ENCODE assay signal across 39 cellular contexts in the genomic region with DNA sequence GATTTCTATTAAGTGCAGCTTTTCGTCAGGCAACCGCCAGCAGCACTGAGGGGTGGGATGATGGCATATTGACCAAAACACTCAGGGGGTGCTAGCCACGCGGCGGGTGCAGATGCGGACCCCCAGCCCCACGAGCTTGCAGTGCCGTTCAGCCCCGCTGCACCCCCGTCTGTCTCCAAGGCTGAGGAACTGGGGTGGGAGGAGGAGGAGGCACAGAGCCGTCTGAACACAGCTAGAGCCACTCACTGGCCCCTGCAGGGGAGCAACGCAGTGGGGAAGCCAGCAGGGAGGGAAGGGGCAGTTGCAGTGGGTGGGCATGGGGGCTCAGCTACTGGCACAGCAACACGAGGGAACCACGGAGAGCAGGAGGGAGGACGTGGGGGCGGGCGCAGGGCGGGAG. TPM values are rescaled to one million over a fixed set of nuclear protein-coding genes. Genes with fewer than 3 reads are reported as not detected.
"Had no signal": no experiment of that assay in that cellular context is flagged by ENCODE, and none has a peak within 500 bp of the region (broad histone marks: within the 10 kb centered on the region; RNA-seq: fewer than 3 reads in every experiment).

No MANE protein-coding gene starts in this region.

- H3K27ac ChIP-seq: ascending aorta, cardiac muscle cell, WERI-Rb-1 had no signal

- H3K36me3 ChIP-seq: ascending aorta, cardiac muscle cell, WERI-Rb-1 had no signal

- DNase-seq: activated CD4-positive, alpha-beta memory T cell treated with anti-CD3 and anti-CD28 coated beads, Interleukin-2, amount 10 ng/mL, durations not matched to agents 7 days and 5 days; activated CD4-positive, alpha-beta T cell treated with anti-CD3 and anti-CD28 coated beads for 1 hour; activated CD4-positive, alpha-beta T cell treated with anti-CD3 and anti-CD28 coated beads for 36 hours; activated CD4-positive, alpha-beta T cell treated with anti-CD3 and anti-CD28 coated beads for 48 hours; activated CD4-positive, alpha-beta T cell treated with anti-CD3 and anti-CD28 coated beads, Interleukin-2, amount 10 ng/mL, durations not matched to agents 7 days and 5 days; activated CD4-positive, alpha-beta T cell treated with anti-CD3 and anti-CD28 coated beads, Interleukin-2, amount 50 U/mL, for 48 hours; activated CD4-positive, CD25-positive, alpha-beta regulatory T cell; activated CD8-positive, alpha-beta memory T cell treated with anti-CD3 and anti-CD28 coated beads for 24 hours; activated CD8-positive, alpha-beta memory T cell treated with anti-CD3 and anti-CD28 coated beads, Interleukin-2, amount 10 ng/mL, durations not matched to agents 7 days and 5 days; activated CD8-positive, alpha-beta memory T cell treated with anti-CD3 and anti-CD28 coated beads, Interleukin-2, amount 50 U/mL, for 48 hours; activated CD8-positive, alpha-beta T cell treated with anti-CD3 and anti-CD28 coated beads, Interleukin-2, amount 10 ng/mL, durations not matched to agents 7 days and 5 days; activated effector memory CD4-positive, alpha-beta T cell treated with Interleukin-2 at 50 U/mL for 16 hours; activated gamma-delta T cell; activated naive CD4-positive, alpha-beta T cell treated with anti-CD3 and anti-CD28 coated beads, Interleukin-2, amount 10 ng/mL, durations not matched to agents 7 days and 5 days; activated naive CD4-positive, alpha-beta T cell treated with Interleukin-2 at 50 U/mL for 16 hours; activated naive CD8-positive, alpha-beta T cell treated with anti-CD3 and anti-CD28 coated beads, Interleukin-2, amount 10 ng/mL, durations not matched to agents 7 days and 5 days; activated naive CD8-positive, alpha-beta T cell treated with anti-CD3 and anti-CD28 coated beads, Interleukin-2, amount 50 U/mL, for 24 hours; activated T-cell treated with anti-CD3 and anti-CD28 coated beads, Interleukin-2, amount 50 U/mL, for 24 hours; activated T-cell treated with anti-CD3 and anti-CD28 coated beads, Interleukin-2, amount 50 U/mL, for 48 hours; anterior cingulate cortex; caudate nucleus; cerebellar nuclear complex; T-helper 1 cell; T-helper 2 cell; T-helper 9 cell; WERI-Rb-1 had no signal

- H3K27me3 ChIP-seq: ascending aorta, cardiac muscle cell had no signal

- H3K9me3 ChIP-seq: ascending aorta had no signal

- ATAC-seq: activated CD4-positive, alpha-beta T cell treated with anti-CD3 and anti-CD28 coated beads for 36 hours; activated CD4-positive, CD25-positive, alpha-beta regulatory T cell treated with anti-CD3 and anti-CD28 coated beads, Interleukin-2, amount 50 U/mL, for 24 hours; activated CD8-positive, alpha-beta memory T cell treated with anti-CD3 and anti-CD28 coated beads, Interleukin-2, amount 10 ng/mL, durations not matched to agents 7 days and 5 days; activated CD8-positive, alpha-beta T cell treated with anti-CD3 and anti-CD28 coated beads, Interleukin-2, amount 10 ng/mL, durations not matched to agents 7 days and 5 days; activated naive CD8-positive, alpha-beta T cell treated with anti-CD3 and anti-CD28 coated beads, Interleukin-2, amount 50 U/mL, for 24 hours; WTC11 had no signal

- H3K4me3 ChIP-seq: ascending aorta, cardiac muscle cell had no signal

- H3K9me3 Mint-ChIP-seq: activated CD4-positive, alpha-beta memory T cell treated with anti-CD3 and anti-CD28 coated beads, Interleukin-2, amount 10 ng/mL, durations not matched to agents 7 days and 5 days; activated CD4-positive, alpha-beta T cell treated with anti-CD3 and anti-CD28 coated beads, Interleukin-2, amount 10 ng/mL, durations not matched to agents 7 days and 5 days; activated naive CD4-positive, alpha-beta T cell treated with anti-CD3 and anti-CD28 coated beads, Interleukin-2, amount 10 ng/mL, durations not matched to agents 7 days and 5 days; activated naive CD4-positive, alpha-beta T cell treated with anti-CD3 and anti-CD28 coated beads, Interleukin-2, amount 50 U/mL, for 24 hours; activated naive CD8-positive, alpha-beta T cell treated with anti-CD3 and anti-CD28 coated beads, Interleukin-2, amount 10 ng/mL, durations not matched to agents 7 days and 5 days; activated naive CD8-positive, alpha-beta T cell treated with anti-CD3 and anti-CD28 coated beads, Interleukin-2, amount 50 U/mL, for 24 hours; activated T-cell treated with anti-CD3 and anti-CD28 coated beads, Interleukin-2, amount 50 U/mL, for 24 hours; activated T-helper 2 cell treated with anti-CD3 and anti-CD28 coated beads, Interferon-gamma antibody, Interleukin-2, Interleukin-4, amounts not matched to agents 10 μg/mL and 5 μg/mL and 100 μg/mL, durations not matched to agents 14 hours and 24 hours and 36 hours; central memory CD8-positive, alpha-beta T cell; T-helper 1 cell treated with Interleukin-12 subunit alpha and Interleukin-12 subunit beta and Interleukin-4 antibody, amounts not matched to agents 30 μg/mL and 1 μg/mL, for 36 hours; T-helper 2 cell treated with Interferon-gamma antibody and Interleukin-4, amounts not matched to agents 5 μg/mL and 100 μg/mL, for 36 hours; WTC11 had no signal

- H3K36me3 Mint-ChIP-seq: activated CD8-positive, alpha-beta memory T cell treated with anti-CD3 and anti-CD28 coated beads, Interleukin-2, amount 10 ng/mL, durations not matched to agents 7 days and 5 days; activated naive CD4-positive, alpha-beta T cell treated with anti-CD3 and anti-CD28 coated beads, Interleukin-2, amount 10 ng/mL, durations not matched to agents 7 days and 5 days; activated naive CD4-positive, alpha-beta T cell treated with anti-CD3 and anti-CD28 coated beads, Interleukin-2, amount 50 U/mL, for 24 hours; activated naive CD8-positive, alpha-beta T cell; activated naive CD8-positive, alpha-beta T cell treated with anti-CD3 and anti-CD28 coated beads, Interleukin-2, amount 10 ng/mL, durations not matched to agents 7 days and 5 days; brain; WTC11 had no signal

- H3K27ac Mint-ChIP-seq: activated CD4-positive, alpha-beta memory T cell treated with anti-CD3 and anti-CD28 coated beads, Interleukin-2, amount 10 ng/mL, durations not matched to agents 7 days and 5 days; activated CD4-positive, alpha-beta T cell treated with anti-CD3 and anti-CD28 coated beads for 36 hours; activated CD4-positive, alpha-beta T cell treated with anti-CD3 and anti-CD28 coated beads, Interleukin-2, amount 10 ng/mL, durations not matched to agents 7 days and 5 days; activated CD8-positive, alpha-beta memory T cell treated with anti-CD3 and anti-CD28 coated beads, Interleukin-2, amount 10 ng/mL, durations not matched to agents 7 days and 5 days; activated CD8-positive, alpha-beta T cell treated with anti-CD3 and anti-CD28 coated beads, Interleukin-2, amount 10 ng/mL, durations not matched to agents 7 days and 5 days; activated naive CD4-positive, alpha-beta T cell treated with anti-CD3 and anti-CD28 coated beads, Interleukin-2, amount 10 ng/mL, durations not matched to agents 7 days and 5 days; activated naive CD4-positive, alpha-beta T cell treated with anti-CD3 and anti-CD28 coated beads, Interleukin-2, amount 50 U/mL, for 24 hours; activated naive CD8-positive, alpha-beta T cell; activated naive CD8-positive, alpha-beta T cell treated with anti-CD3 and anti-CD28 coated beads, Interleukin-2, amount 10 ng/mL, durations not matched to agents 7 days and 5 days; activated naive CD8-positive, alpha-beta T cell treated with anti-CD3 and anti-CD28 coated beads, Interleukin-2, amount 50 U/mL, for 24 hours; activated T-cell treated with anti-CD3 and anti-CD28 coated beads, Interleukin-2, amount 50 U/mL, for 24 hours; activated T-helper 2 cell treated with anti-CD3 and anti-CD28 coated beads, Interferon-gamma antibody, Interleukin-2, Interleukin-4, amounts not matched to agents 10 μg/mL and 5 μg/mL and 100 μg/mL, durations not matched to agents 14 hours and 24 hours and 36 hours; T-helper 1 cell treated with Interleukin-12 subunit alpha and Interleukin-12 subunit beta and Interleukin-4 antibody, amounts not matched to agents 30 μg/mL and 1 μg/mL, for 36 hours; T-helper 2 cell treated with Interferon-gamma antibody and Interleukin-4, amounts not matched to agents 5 μg/mL and 100 μg/mL, for 36 hours; WTC11 had no signal

- H3K4me3 Mint-ChIP-seq: activated CD4-positive, alpha-beta memory T cell treated with anti-CD3 and anti-CD28 coated beads, Interleukin-2, amount 10 ng/mL, durations not matched to agents 7 days and 5 days; activated CD4-positive, alpha-beta T cell treated with anti-CD3 and anti-CD28 coated beads for 36 hours; activated CD4-positive, alpha-beta T cell treated with anti-CD3 and anti-CD28 coated beads, Interleukin-2, amount 10 ng/mL, durations not matched to agents 7 days and 5 days; activated CD8-positive, alpha-beta memory T cell treated with anti-CD3 and anti-CD28 coated beads, Interleukin-2, amount 10 ng/mL, durations not matched to agents 7 days and 5 days; activated CD8-positive, alpha-beta T cell treated with anti-CD3 and anti-CD28 coated beads, Interleukin-2, amount 10 ng/mL, durations not matched to agents 7 days and 5 days; activated naive CD4-positive, alpha-beta T cell treated with anti-CD3 and anti-CD28 coated beads, Interleukin-2, amount 10 ng/mL, durations not matched to agents 7 days and 5 days; activated naive CD4-positive, alpha-beta T cell treated with anti-CD3 and anti-CD28 coated beads, Interleukin-2, amount 50 U/mL, for 24 hours; activated naive CD8-positive, alpha-beta T cell; activated naive CD8-positive, alpha-beta T cell treated with anti-CD3 and anti-CD28 coated beads, Interleukin-2, amount 10 ng/mL, durations not matched to agents 7 days and 5 days; activated naive CD8-positive, alpha-beta T cell treated with anti-CD3 and anti-CD28 coated beads, Interleukin-2, amount 50 U/mL, for 24 hours; activated T-cell treated with anti-CD3 and anti-CD28 coated beads, Interleukin-2, amount 50 U/mL, for 24 hours; brain; central memory CD8-positive, alpha-beta T cell; T-helper 1 cell treated with Interleukin-12 subunit alpha and Interleukin-12 subunit beta and Interleukin-4 antibody, amounts not matched to agents 30 μg/mL and 1 μg/mL, for 36 hours; T-helper 2 cell treated with Interferon-gamma antibody and Interleukin-4, amounts not matched to agents 5 μg/mL and 100 μg/mL, for 36 hours; WTC11 had no signal

- H3K27me3 Mint-ChIP-seq: activated CD4-positive, alpha-beta T cell treated with anti-CD3 and anti-CD28 coated beads for 36 hours; activated CD4-positive, alpha-beta T cell treated with anti-CD3 and anti-CD28 coated beads, Interleukin-2, amount 10 ng/mL, durations not matched to agents 7 days and 5 days; activated naive CD4-positive, alpha-beta T cell treated with anti-CD3 and anti-CD28 coated beads, Interleukin-2, amount 50 U/mL, for 24 hours; activated naive CD8-positive, alpha-beta T cell; activated naive CD8-positive, alpha-beta T cell treated with anti-CD3 and anti-CD28 coated beads, Interleukin-2, amount 10 ng/mL, durations not matched to agents 7 days and 5 days had no signal

RNA-seq across cellular contexts. Expression of a gene that starts 22.0 kb away (rescaled TPM):
- total RNA-seq: activated CD4-positive, alpha-beta memory T cell treated with anti-CD3 and anti-CD28 coated beads, Interleukin-2, amount 10 ng/mL, durations not matched to agents 7 days and 5 days; activated CD4-positive, alpha-beta T cell treated with anti-CD3 and anti-CD28 coated beads for 36 hours; activated CD4-positive, alpha-beta T cell treated with anti-CD3 and anti-CD28 coated beads, Interleukin-2, amount 10 ng/mL, durations not matched to agents 7 days and 5 days; activated CD8-positive, alpha-beta memory T cell treated with anti-CD3 and anti-CD28 coated beads, Interleukin-2, amount 10 ng/mL, durations not matched to agents 7 days and 5 days; activated CD8-positive, alpha-beta T cell treated with anti-CD3 and anti-CD28 coated beads, Interleukin-2, amount 10 ng/mL, durations not matched to agents 7 days and 5 days; activated naive CD8-positive, alpha-beta T cell treated with anti-CD3 and anti-CD28 coated beads, Interleukin-2, amount 10 ng/mL, durations not matched to agents 7 days and 5 days; activated T-helper 2 cell treated with anti-CD3 and anti-CD28 coated beads, Interferon-gamma antibody, Interleukin-2, Interleukin-4, amounts not matched to agents 10 μg/mL and 5 μg/mL and 100 μg/mL, durations not matched to agents 14 hours and 24 hours and 36 hours; ascending aorta; bronchial epithelial cell; cardiac muscle cell; WTC11 had no signal
- polyA plus RNA-seq: adipose tissue, cardiac muscle cell had no signal
